ENCODE assay signal across 17 cellular contexts in the genomic region with DNA sequence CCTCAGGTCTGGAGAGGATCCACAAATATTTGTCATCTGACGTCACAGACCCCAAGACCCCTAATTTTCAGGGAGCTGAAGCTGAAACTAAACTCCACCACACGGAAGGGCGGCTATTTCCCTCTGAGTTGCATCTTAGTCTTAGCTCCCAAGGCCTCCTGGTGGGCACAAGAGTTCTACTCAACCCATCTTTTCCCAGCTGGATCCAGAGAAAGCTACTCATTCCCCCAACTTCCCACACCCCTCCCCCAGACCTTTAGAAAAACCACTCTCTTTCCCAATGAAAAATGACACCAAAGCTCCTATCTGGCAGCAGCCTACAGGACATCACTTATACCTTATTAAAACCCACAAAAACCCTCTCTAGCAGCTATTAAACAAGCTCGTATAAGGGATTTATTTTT.
A peak's percentile ranks its signal among the peaks of the same experiment; 100 is the strongest.
DNase-seq lines count a peak whose midpoint lies in the region; ATAC-seq and TF ChIP-seq lines count a peak whose summit lies in the region.
"Had no signal": no experiment of that assay in that cellular context is flagged by ENCODE, and none has a peak within 500 bp of the region (broad histone marks: within the 10 kb centered on the region; RNA-seq: fewer than 3 reads in every experiment).

No MANE protein-coding gene starts in this region.

- H3K4me3 ChIP-seq in HFF-Myc (replicated peaks; ENCODE audit: low read depth, low read length): no peak overlapping the region
- H3K4me3 ChIP-seq: MG63, SK-N-MC had no signal

- CTCF ChIA-PET in WTC11 (lab: Charles Lee): interaction anchor here (0.6 to 1.5 kb wide), 7 partner anchors 9 to 181 kb away, joined by 3 to 13 read pairs (median 4); no protein-coding TSS in a partner anchor

- DNase-seq in NCI-H1417 (lab: John Stamatoyannopoulos, UW): peak in 2 of 3 experiments; percentile 25 to 43
- DNase-seq in NCI-H1417 treated with DMSO at 0.1 percent for 48 hours (lab: John Stamatoyannopoulos, UW): no peak
- DNase-seq in HFF-Myc (ENCODE audit: extremely low read depth, low read depth): no peak
- peak; percentile 16 for DNase-seq in WTC11 (ENCODE audit: low spot score)
- DNase-seq in left kidney (ENCODE audit: low read depth, low spot score): peak; percentile 20
- no peak for DNase-seq in medulla oblongata (ENCODE audit: extremely low spot score)
- no peak for DNase-seq in ecto neural progenitor cell (ENCODE audit: low spot score)
- no peak for DNase-seq in activated CD4-positive, CD25-positive, alpha-beta regulatory T cell treated with anti-CD3 and anti-CD28 coated beads, Interleukin-2, amount 50 U/mL, for 72 hours
- DNase-seq: DMS79, HFFc6, MG63, NCI-H1092 treated with DMSO at 0.1 percent for 48 hours, NCI-H187, Right ventricle myocardium superior had no signal

- H3K36me3 Mint-ChIP-seq in WTC11: no peaks in the 10 kb centered on the region
- H3K36me3 Mint-ChIP-seq: CD4-positive, alpha-beta memory T cell had no signal

- H3K27me3 Mint-ChIP-seq in WTC11 (ENCODE audit: low read depth): no peaks in the 10 kb centered on the region
- H3K27me3 Mint-ChIP-seq: B cell had no signal

- H3K4me1 Mint-ChIP-seq in WTC11: peaks cover 18% of the 10 kb centered on the region

- no peak overlapping the region for H3K27ac Mint-ChIP-seq in WTC11
- H3K27ac Mint-ChIP-seq: B cell; CD4-positive, alpha-beta memory T cell; HFFc6 had no signal

- H3K4me3 Mint-ChIP-seq in WTC11: no peak overlapping the region
- H3K4me3 Mint-ChIP-seq: B cell, HFFc6 had no signal

- H3K9me3 Mint-ChIP-seq in WTC11: no peaks in the 10 kb centered on the region
- H3K9me3 Mint-ChIP-seq: HFFc6 had no signal

- ATAC-seq in WTC11: peak; percentile 74

- TF ChIP-seq CTCF in HFF-Myc (IDR thresholded peaks at IDR 0.05; ENCODE audit: low read depth, low read length, missing control alignments) (peak; percentile 3), WTC11 (IDR thresholded peaks at IDR 0.05) (no peak)

- POLR2A ChIA-PET in WTC11 (lab: Charles Lee): no interaction called here

TF ChIP-seq in WTC11, 78 proteins besides CTCF, POLR2A, EP300 and RAD21 (continues in another document):
- TF ChIP-seq, protein P1, sequence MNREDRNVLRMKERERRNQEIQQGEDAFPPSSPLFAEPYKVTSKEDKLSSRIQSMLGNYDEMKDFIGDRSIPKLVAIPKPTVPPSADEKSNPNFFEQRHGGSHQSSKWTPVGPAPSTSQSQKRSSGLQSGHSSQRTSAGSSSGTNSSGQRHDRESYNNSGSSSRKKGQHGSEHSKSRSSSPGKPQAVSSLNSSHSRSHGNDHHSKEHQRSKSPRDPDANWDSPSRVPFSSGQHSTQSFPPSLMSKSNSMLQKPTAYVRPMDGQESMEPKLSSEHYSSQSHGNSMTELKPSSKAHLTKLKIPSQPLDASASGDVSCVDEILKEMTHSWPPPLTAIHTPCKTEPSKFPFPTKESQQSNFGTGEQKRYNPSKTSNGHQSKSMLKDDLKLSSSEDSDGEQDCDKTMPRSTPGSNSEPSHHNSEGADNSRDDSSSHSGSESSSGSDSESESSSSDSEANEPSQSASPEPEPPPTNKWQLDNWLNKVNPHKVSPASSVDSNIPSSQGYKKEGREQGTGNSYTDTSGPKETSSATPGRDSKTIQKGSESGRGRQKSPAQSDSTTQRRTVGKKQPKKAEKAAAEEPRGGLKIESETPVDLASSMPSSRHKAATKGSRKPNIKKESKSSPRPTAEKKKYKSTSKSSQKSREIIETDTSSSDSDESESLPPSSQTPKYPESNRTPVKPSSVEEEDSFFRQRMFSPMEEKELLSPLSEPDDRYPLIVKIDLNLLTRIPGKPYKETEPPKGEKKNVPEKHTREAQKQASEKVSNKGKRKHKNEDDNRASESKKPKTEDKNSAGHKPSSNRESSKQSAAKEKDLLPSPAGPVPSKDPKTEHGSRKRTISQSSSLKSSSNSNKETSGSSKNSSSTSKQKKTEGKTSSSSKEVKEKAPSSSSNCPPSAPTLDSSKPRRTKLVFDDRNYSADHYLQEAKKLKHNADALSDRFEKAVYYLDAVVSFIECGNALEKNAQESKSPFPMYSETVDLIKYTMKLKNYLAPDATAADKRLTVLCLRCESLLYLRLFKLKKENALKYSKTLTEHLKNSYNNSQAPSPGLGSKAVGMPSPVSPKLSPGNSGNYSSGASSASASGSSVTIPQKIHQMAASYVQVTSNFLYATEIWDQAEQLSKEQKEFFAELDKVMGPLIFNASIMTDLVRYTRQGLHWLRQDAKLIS (CRISPR knock-in tag; IDR thresholded peaks at IDR 0.05; ENCODE audit: borderline replicate concordance): no peak
- TF ChIP-seq SMAD4 (CRISPR knock-in tag; IDR thresholded peaks at IDR 0.05) (no peak), ESRRA (CRISPR knock-in tag; IDR thresholded peaks at IDR 0.05; ENCODE audit: borderline replicate concordance) (no peak), ETV6 (CRISPR knock-in tag; IDR thresholded peaks at IDR 0.05) (no peak), MXD4 (CRISPR knock-in tag; IDR thresholded peaks at IDR 0.05; ENCODE audit: borderline replicate concordance) (no peak), CBFB (CRISPR knock-in tag; IDR thresholded peaks at IDR 0.05; ENCODE audit: low read depth) (no peak), SP1 (CRISPR knock-in tag; conservative IDR thresholded peaks at IDR 0.05) (no peak), KAT7 (CRISPR knock-in tag; IDR thresholded peaks at IDR 0.05; ENCODE audit: borderline replicate concordance) (no peak)
- TF ChIP-seq, protein P2, sequence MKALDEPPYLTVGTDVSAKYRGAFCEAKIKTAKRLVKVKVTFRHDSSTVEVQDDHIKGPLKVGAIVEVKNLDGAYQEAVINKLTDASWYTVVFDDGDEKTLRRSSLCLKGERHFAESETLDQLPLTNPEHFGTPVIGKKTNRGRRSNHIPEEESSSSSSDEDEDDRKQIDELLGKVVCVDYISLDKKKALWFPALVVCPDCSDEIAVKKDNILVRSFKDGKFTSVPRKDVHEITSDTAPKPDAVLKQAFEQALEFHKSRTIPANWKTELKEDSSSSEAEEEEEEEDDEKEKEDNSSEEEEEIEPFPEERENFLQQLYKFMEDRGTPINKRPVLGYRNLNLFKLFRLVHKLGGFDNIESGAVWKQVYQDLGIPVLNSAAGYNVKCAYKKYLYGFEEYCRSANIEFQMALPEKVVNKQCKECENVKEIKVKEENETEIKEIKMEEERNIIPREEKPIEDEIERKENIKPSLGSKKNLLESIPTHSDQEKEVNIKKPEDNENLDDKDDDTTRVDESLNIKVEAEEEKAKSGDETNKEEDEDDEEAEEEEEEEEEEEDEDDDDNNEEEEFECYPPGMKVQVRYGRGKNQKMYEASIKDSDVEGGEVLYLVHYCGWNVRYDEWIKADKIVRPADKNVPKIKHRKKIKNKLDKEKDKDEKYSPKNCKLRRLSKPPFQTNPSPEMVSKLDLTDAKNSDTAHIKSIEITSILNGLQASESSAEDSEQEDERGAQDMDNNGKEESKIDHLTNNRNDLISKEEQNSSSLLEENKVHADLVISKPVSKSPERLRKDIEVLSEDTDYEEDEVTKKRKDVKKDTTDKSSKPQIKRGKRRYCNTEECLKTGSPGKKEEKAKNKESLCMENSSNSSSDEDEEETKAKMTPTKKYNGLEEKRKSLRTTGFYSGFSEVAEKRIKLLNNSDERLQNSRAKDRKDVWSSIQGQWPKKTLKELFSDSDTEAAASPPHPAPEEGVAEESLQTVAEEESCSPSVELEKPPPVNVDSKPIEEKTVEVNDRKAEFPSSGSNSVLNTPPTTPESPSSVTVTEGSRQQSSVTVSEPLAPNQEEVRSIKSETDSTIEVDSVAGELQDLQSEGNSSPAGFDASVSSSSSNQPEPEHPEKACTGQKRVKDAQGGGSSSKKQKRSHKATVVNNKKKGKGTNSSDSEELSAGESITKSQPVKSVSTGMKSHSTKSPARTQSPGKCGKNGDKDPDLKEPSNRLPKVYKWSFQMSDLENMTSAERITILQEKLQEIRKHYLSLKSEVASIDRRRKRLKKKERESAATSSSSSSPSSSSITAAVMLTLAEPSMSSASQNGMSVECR (CRISPR knock-in tag; IDR thresholded peaks at IDR 0.05; ENCODE audit: borderline replicate concordance): no peak
- TF ChIP-seq, protein P3, sequence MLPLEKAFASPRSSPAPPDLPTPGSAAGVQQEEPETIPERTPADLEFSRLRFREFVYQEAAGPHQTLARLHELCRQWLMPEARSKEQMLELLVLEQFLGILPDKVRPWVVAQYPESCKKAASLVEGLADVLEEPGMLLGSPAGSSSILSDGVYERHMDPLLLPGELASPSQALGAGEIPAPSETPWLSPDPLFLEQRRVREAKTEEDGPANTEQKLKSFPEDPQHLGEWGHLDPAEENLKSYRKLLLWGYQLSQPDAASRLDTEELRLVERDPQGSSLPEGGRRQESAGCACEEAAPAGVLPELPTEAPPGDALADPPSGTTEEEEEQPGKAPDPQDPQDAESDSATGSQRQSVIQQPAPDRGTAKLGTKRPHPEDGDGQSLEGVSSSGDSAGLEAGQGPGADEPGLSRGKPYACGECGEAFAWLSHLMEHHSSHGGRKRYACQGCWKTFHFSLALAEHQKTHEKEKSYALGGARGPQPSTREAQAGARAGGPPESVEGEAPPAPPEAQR (CRISPR knock-in tag; IDR thresholded peaks at IDR 0.05): no peak
- TF ChIP-seq, protein P4, sequence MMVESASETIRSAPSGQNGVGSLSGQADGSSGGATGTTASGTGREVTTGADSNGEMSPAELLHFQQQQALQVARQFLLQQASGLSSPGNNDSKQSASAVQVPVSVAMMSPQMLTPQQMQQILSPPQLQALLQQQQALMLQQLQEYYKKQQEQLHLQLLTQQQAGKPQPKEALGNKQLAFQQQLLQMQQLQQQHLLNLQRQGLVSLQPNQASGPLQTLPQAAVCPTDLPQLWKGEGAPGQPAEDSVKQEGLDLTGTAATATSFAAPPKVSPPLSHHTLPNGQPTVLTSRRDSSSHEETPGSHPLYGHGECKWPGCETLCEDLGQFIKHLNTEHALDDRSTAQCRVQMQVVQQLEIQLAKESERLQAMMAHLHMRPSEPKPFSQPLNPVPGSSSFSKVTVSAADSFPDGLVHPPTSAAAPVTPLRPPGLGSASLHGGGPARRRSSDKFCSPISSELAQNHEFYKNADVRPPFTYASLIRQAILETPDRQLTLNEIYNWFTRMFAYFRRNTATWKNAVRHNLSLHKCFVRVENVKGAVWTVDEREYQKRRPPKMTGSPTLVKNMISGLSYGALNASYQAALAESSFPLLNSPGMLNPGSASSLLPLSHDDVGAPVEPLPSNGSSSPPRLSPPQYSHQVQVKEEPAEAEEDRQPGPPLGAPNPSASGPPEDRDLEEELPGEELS (CRISPR knock-in tag; IDR thresholded peaks at IDR 0.05): no peak
- TF ChIP-seq, protein P5, sequence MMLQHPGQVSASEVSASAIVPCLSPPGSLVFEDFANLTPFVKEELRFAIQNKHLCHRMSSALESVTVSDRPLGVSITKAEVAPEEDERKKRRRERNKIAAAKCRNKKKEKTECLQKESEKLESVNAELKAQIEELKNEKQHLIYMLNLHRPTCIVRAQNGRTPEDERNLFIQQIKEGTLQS (CRISPR knock-in tag; conservative IDR thresholded peaks at IDR 0.05): no peak

Comparison
In these comparisons a context has a peak if more than half of its experiments do, and no peak if none do; other contexts are left out.
1. DNase-seq: peak in NCI-H1417 (2 of 3), WTC11 (single experiment) and left kidney (single experiment); none in NCI-H1417 treated with DMSO at 0.1 percent for 48 hours (single experiment), HFF-Myc (single experiment), medulla oblongata (single experiment), ecto neural progenitor cell (single experiment) and activated CD4-positive, CD25-positive, alpha-beta regulatory T cell treated with anti-CD3 and anti-CD28 coated beads, Interleukin-2, amount 50 U/mL, for 72 hours (single experiment).